8 cellular contexts compared by ENCODE assay signal in the genomic region with DNA sequence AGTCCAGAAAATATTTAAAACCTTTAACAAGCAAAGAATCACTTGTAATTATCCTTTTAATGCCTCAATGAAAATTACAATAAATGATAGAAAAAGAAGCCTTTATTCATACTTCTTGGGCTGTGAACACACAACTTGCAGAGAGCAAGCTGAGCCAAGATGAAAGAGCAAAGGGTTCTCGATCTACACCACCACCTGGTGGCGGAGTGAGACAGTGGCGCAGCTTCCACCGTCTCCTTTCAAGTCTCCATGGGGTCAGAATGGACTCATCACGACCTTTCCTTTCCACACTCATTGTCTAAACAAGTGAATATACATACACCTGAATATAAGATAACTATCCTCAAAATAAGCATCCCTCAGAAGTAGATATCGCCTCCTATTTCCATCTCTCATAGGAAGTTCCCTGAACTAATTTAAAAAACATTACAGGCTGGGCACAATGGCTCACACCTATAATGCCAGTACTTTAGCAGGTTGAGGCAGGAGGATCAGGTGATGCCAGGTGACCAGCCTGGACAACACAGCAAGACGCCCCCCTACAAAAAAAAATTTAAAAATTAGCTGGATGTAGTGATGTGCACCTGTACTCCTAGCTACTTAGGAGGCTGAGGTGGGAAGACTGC.
A peak's percentile ranks its signal among the peaks of the same experiment; 100 is the strongest.
DNase-seq lines count a peak whose midpoint lies in the region; ATAC-seq and FAIRE-seq lines count a peak whose summit lies in the region.

No MANE protein-coding gene starts in this region.

- peak; percentile 75 for FAIRE-seq in RCC 7860 (lab: Jason Lieb, UNC)

- ATAC-seq in HG03196 (IDR thresholded peaks at IDR 0.05; ENCODE audit: unreplicated experiment) (peak; percentile 75), HG03457 (IDR thresholded peaks at IDR 0.05; ENCODE audit: unreplicated experiment) (no peak)

- DNase-seq in NCI-H1417 (lab: John Stamatoyannopoulos, UW) (peak; percentile 12 to 63 (median 45)), NCI-H1417 treated with DMSO at 0.1 percent for 48 hours (lab: John Stamatoyannopoulos, UW) (no peak), RCC 7860 (ENCODE audit: low spot score) (peak; percentile 34), globus pallidus (ENCODE audit: low spot score) (peak; percentile 74), pons (ENCODE audit: low spot score) (peak; percentile 87)
- DNase-seq in activated gamma-delta T cell treated with anti-CD3 and anti-CD28 coated beads, Interleukin-2, amount 50 U/mL, for 16 hours (ENCODE audit: low read depth): peak; percentile 14
